Comparison of ENCODE assay signal across 8 cellular contexts in genomic region chr3:52770581-52771333, GRCh38. TPM values are rescaled to one million over a fixed set of nuclear protein-coding genes. Genes with fewer than 3 reads are reported as not detected.
DNase-seq lines count a peak whose midpoint lies in the region; ATAC-seq and TF ChIP-seq lines count a peak whose summit lies in the region.

Gene NEK4 (minus strand): TSS chr3:52770940. CDS start chr3:52770746, 194 bp downstream.

- DNase-seq in GM10266 (ENCODE audit: extremely low spot score): peak; percentile 92
- DNase-seq in NCI-H1092 treated with DMSO at 0.1 percent for 48 hours (lab: John Stamatoyannopoulos, UW): peak; percentile 86
- peak; percentile 90 for DNase-seq in glomerular visceral epithelial cell (ENCODE audit: extremely low spot score)
- DNase-seq in omental fat pad (ENCODE audit: low spot score): peak; percentile 52

- H3K27ac Mint-ChIP-seq in activated naive CD4-positive, alpha-beta T cell treated with anti-CD3 and anti-CD28 coated beads, Interleukin-2, amount 50 U/mL, for 24 hours: peak within 1 kb of the TSS; percentile 96

- peak within 1 kb of the TSS; percentile 60 for H3K27ac ChIP-seq in temporal lobe (ENCODE audit: low read depth, low read length)

- H3K4me1 Mint-ChIP-seq in activated naive CD4-positive, alpha-beta T cell treated with anti-CD3 and anti-CD28 coated beads, Interleukin-2, amount 50 U/mL, for 24 hours: peaks cover 22% of the 10 kb centered on the region

- peak within 1 kb of the TSS; percentile 95 for H3K4me3 Mint-ChIP-seq in activated naive CD4-positive, alpha-beta T cell treated with anti-CD3 and anti-CD28 coated beads, Interleukin-2, amount 50 U/mL, for 24 hours

- no peaks in the 10 kb centered on the region for H3K27me3 Mint-ChIP-seq in activated naive CD4-positive, alpha-beta T cell treated with anti-CD3 and anti-CD28 coated beads, Interleukin-2, amount 50 U/mL, for 24 hours

- ATAC-seq in HG02610 (IDR thresholded peaks at IDR 0.05; ENCODE audit: unreplicated experiment) (peak; percentile 95), SK-N-SH treated with all-trans-retinoic acid at 6 μM for 48 hours (peak; percentile 99), omental fat pad (ENCODE audit: low FRiP score) (peak; percentile 95)

- TF ChIP-seq CTCF in GM10266 (IDR thresholded peaks at IDR 0.05; ENCODE audit: control insufficient read depth, insufficient read depth, low read depth, missing control alignments) (no peak), omental fat pad (IDR thresholded peaks at IDR 0.05) (no peak)

- no peaks in the 10 kb centered on the region for H3K9me3 Mint-ChIP-seq in activated naive CD4-positive, alpha-beta T cell treated with anti-CD3 and anti-CD28 coated beads, Interleukin-2, amount 50 U/mL, for 24 hours

- no peaks in the 10 kb centered on the region for H3K36me3 Mint-ChIP-seq in activated naive CD4-positive, alpha-beta T cell treated with anti-CD3 and anti-CD28 coated beads, Interleukin-2, amount 50 U/mL, for 24 hours

TF ChIP-seq in SK-N-SH treated with all-trans-retinoic acid at 6 μM for 48 hours, 23 proteins besides CTCF, POLR2A, EP300 and RAD21:
- TF ChIP-seq RARB (CRISPR knock-in tag; IDR thresholded peaks at IDR 0.05) (no peak), ZC3H10 (CRISPR knock-in tag; IDR thresholded peaks at IDR 0.05) (no peak), ZFP3 (CRISPR knock-in tag; IDR thresholded peaks at IDR 0.05) (no peak), ARNTL (CRISPR knock-in tag; IDR thresholded peaks at IDR 0.05; ENCODE audit: borderline replicate concordance, low read depth) (no peak)
TF ChIP-seq in SK-N-SH treated with all-trans-retinoic acid at 6 μM for 48 hours: peak in this region for 0.

RNA-seq across cellular contexts. Expression of gene NEK4, which starts in this region (rescaled TPM):
- total RNA-seq in omental fat pad (10 to 100 TPM; 16.8 to 22.0 (median 18.7) TPM), temporal lobe (36.6 TPM)

Comparison
In these comparisons a context has a peak if more than half of its experiments do, and no peak if none do; other contexts are left out.
1. Peak in every context shown above with its lines: DNase-seq, ATAC-seq and H3K27ac ChIP-seq.